Comparison of ENCODE assay signal across 8 cellular contexts in genomic region chr1:31765041-31765467, GRCh38. TPM values are rescaled to one million over a fixed set of nuclear protein-coding genes. Genes with fewer than 3 reads are reported as not detected.
DNase-seq lines count a peak whose midpoint lies in the region; ATAC-seq, FAIRE-seq and TF ChIP-seq lines count a peak whose summit lies in the region.
"Had no signal": no experiment of that assay in that cellular context is flagged by ENCODE, and none has a peak within 500 bp of the region (broad histone marks: within the 10 kb centered on the region; RNA-seq: fewer than 3 reads in every experiment).

No MANE protein-coding gene starts in this region.

- no peak for ATAC-seq in WTC11
- peak; percentile 22 for ATAC-seq in HepG2
- ATAC-seq in GM21576 (IDR thresholded peaks at IDR 0.05; ENCODE audit: unreplicated experiment), result no peak
- ATAC-seq in GM21367 (IDR thresholded peaks at IDR 0.05; ENCODE audit: unreplicated experiment), result no peak

- H3K9ac ChIP-seq in Karpas-422 (ENCODE audit: low read length) (peak overlapping the region; percentile 67), HepG2 (ENCODE audit: insufficient read depth, low read depth, low read length) (no peak overlapping the region)

- peak overlapping the region; percentile 72 for H3K4me3 Mint-ChIP-seq in WTC11

- DNase-seq in EH (ENCODE audit: low read depth), result peak; percentile 30
- peak; percentile 88 for DNase-seq in Karpas-422
- DNase-seq in WTC11 (ENCODE audit: low spot score), result peak; percentile 61
- no peak for DNase-seq in HepG2 (ENCODE audit: low spot score)
- DNase-seq in H54 (ENCODE audit: insufficient read length, low spot score), result no peak

- no peaks in the 10 kb centered on the region for H3K9me2 ChIP-seq in Karpas-422 (replicated peaks; ENCODE audit: insufficient read depth, low read length)

- H3K4me1 ChIP-seq in Karpas-422 (ENCODE audit: low read length), result peaks cover 71% of the 10 kb centered on the region
- H3K4me1 ChIP-seq in HepG2 (ENCODE audit: insufficient read depth, low read length), result peaks cover 43% of the 10 kb centered on the region

- TF ChIP-seq RAD21 in HepG2 (CRISPR knock-in tag; IDR thresholded peaks at IDR 0.05), result no peak

- H4K20me1 ChIP-seq in Karpas-422 (ENCODE audit: insufficient read depth, low read depth, low read length), result peaks cover 24% of the 10 kb centered on the region
- H4K20me1 ChIP-seq in HepG2 (ENCODE audit: insufficient read depth, low read length), result no peaks in the 10 kb centered on the region

- POLR2A ChIA-PET in WTC11 (lab: Charles Lee) (interaction anchor here (0.6 kb wide), 1 partner anchor 1260 kb away, joined by 3 read pairs; no protein-coding TSS in a partner anchor), HepG2 (lab: Yijun Ruan, JAX) (no interaction called here)

- intact Hi-C loops in HepG2 (cut with micrococcal nuclease; ENCODE audit: unreplicated experiment), result loop anchor here (2.0 kb wide), 1 partner anchor 24 kb away; no protein-coding TSS in a partner anchor

- no TSS peak for BruUV-seq in HepG2 (replicated peaks; lab: Mats Ljungman, UMichigan)

- FAIRE-seq in HepG2 (lab: Jason Lieb, UNC) (no peak), H54 (lab: Jason Lieb, UNC) (no peak)

- CTCF ChIA-PET in WTC11 (lab: Charles Lee), result interaction anchor here (0.6 to 13.3 kb wide), 11 partner anchors 14 to 168 kb away, joined by 3 to 282 read pairs (median 3); partner anchors contain the start of gene COL16A1
- CTCF ChIA-PET in HepG2 (lab: Yijun Ruan, JAX; ENCODE audit: low intra/inter-chr PET ratio, low total read pairs), result interaction anchor here (1.2 kb wide), 1 partner anchor 25 kb away, joined by 5 read pairs; no protein-coding TSS in a partner anchor

- no peak overlapping the region for H2AFZ ChIP-seq in Karpas-422 (ENCODE audit: low read length)
- no peak overlapping the region for H2AFZ ChIP-seq in HepG2 (ENCODE audit: low read length)

- peak overlapping the region; percentile 63; the same call in 1 of the 2 replicates for H3K4me3 ChIP-seq in Karpas-422 (ENCODE audit: low read length)
- no peak overlapping the region for H3K4me3 ChIP-seq in HepG2 (replicated peaks in 1 of 3; ENCODE audit: insufficient read depth in 1 of 3, low read depth in 2 of 3, low read length in 3 of 3)

- H3K27me3 ChIP-seq in Karpas-422 (ENCODE audit: low read length) (no peaks in the 10 kb centered on the region), HepG2 (ENCODE audit: control insufficient read depth in 1 of 2, insufficient read depth in 2 of 2, low read length in 2 of 2) (peaks cover 14 to 66% of the 10 kb centered on the region in 2 experiments)

- TF ChIP-seq POLR2A in HepG2 (IDR thresholded peaks at IDR 0.05; ENCODE audit: insufficient read depth in 1 of 2, low read depth in 2 of 2, low read length in 2 of 2), result no peak
- TF ChIP-seq POLR2A in H54 (IDR thresholded peaks at IDR 0.05; ENCODE audit: low read depth, low read length), result no peak

- TF ChIP-seq CTCF in WTC11 (IDR thresholded peaks at IDR 0.05), result no peak
- peak; percentile 55 for TF ChIP-seq CTCF in HepG2 (CRISPR knock-in tag; IDR thresholded peaks at IDR 0.05)

- H3K27me3 Mint-ChIP-seq in WTC11 (ENCODE audit: low read depth), result peaks cover 25% of the 10 kb centered on the region

- H3K27ac ChIP-seq in Karpas-422 (ENCODE audit: low read length) (peak overlapping the region; percentile 65), HepG2 (ENCODE audit: extremely low read length, insufficient read depth, low read length) (no peak overlapping the region)

- H3K79me2 ChIP-seq in Karpas-422 (ENCODE audit: low read length), result 0 out of 2 replicates have a peak, but pooled peaks cover 4% of the 10 kb centered on the region
- H3K79me2 ChIP-seq in HepG2 (ENCODE audit: insufficient read depth, low read length), result no peaks in the 10 kb centered on the region

- H3K9me3 ChIP-seq in Karpas-422 (ENCODE audit: low read length) (no peaks in the 10 kb centered on the region), HepG2 (ENCODE audit: low read length) (no peaks in the 10 kb centered on the region)

- peaks cover 59% of the 10 kb centered on the region for H3K4me1 Mint-ChIP-seq in WTC11

- no peak overlapping the region for H3K27ac Mint-ChIP-seq in WTC11
- H3K27ac Mint-ChIP-seq: T-helper 1 cell treated with Interleukin-12 subunit alpha and Interleukin-12 subunit beta and Interleukin-4 antibody, amounts not matched to agents 30 μg/mL and 1 μg/mL, for 36 hours had no signal

- no peaks in the 10 kb centered on the region for H3K9me3 Mint-ChIP-seq in WTC11
- H3K9me3 Mint-ChIP-seq: T-helper 1 cell treated with Interleukin-12 subunit alpha and Interleukin-12 subunit beta and Interleukin-4 antibody, amounts not matched to agents 30 μg/mL and 1 μg/mL, for 36 hours had no signal

- H3K36me3 ChIP-seq in Karpas-422 (ENCODE audit: insufficient read depth, low read length) (no peaks in the 10 kb centered on the region), HepG2 (replicated peaks in 1 of 2; ENCODE audit: control insufficient read depth in 1 of 2, insufficient read depth in 2 of 2, low read length in 2 of 2) (no peaks in the 10 kb centered on the region)

- 67% methylated on average over 2 of the region's 5 CpGs for WGBS in HepG2 (ENCODE audit: low lambda C conversion rate)

- in situ Hi-C loops in HepG2 (cut with HindIII; ENCODE audit: extremely low pct_ligation_motif_present, low pct_unique_long_range_greater_than_20kb), result no loop called here

- TF ChIP-seq EP300 in HepG2 (IDR thresholded peaks at IDR 0.05; ENCODE audit: low read depth in 2 of 2, low read length in 2 of 2), result no peak
- TF ChIP-seq EP300 in HepG2 (CRISPR knock-in tag; IDR thresholded peaks at IDR 0.05; ENCODE audit: borderline replicate concordance), result no peak

- H3K4me2 ChIP-seq in Karpas-422 (ENCODE audit: low read depth, low read length, poor library complexity, severe bottlenecking), result peak overlapping the region; percentile 66
- no peak overlapping the region for H3K4me2 ChIP-seq in HepG2 (ENCODE audit: low read depth, low read length)

- no peaks in the 10 kb centered on the region for H3K36me3 Mint-ChIP-seq in WTC11

TF ChIP-seq in WTC11, 78 proteins besides CTCF, POLR2A, EP300 and RAD21 (continues in another document):
- TF ChIP-seq KAT7 (CRISPR knock-in tag; IDR thresholded peaks at IDR 0.05; ENCODE audit: borderline replicate concordance), result no peak

RNA-seq across cellular contexts. Expression of gene ADGRB2, which starts 0.9 kb away (rescaled TPM):
- 9.2 and 28.5 TPM in 2 replicates for total RNA-seq in Karpas-422 (2014; rRNA removed; shearing (Covaris generic); ENCODE audit: low replicate concordance)
- total RNA-seq in WTC11 (2021) (29.6 to 39.3 TPM (median 30.1 TPM) in 3 replicates), HepG2 (2016; rRNA removed; fragmentation: Illumina TruSeq; extraction: Trizol) (0.09 TPM in 1 of 2 replicates, not detected in the other)
- total RNA-seq in HepG2 (2016; cell fraction: cytosol; rRNA removed; fragmentation: Illumina TruSeq; extraction: Trizol; ENCODE audit: low read depth), result not detected in 2 replicates
- total RNA-seq in HepG2 (2016; cell fraction: insoluble cytoplasmic fraction; rRNA removed; fragmentation: Illumina TruSeq; extraction: Trizol), result 0.04 TPM in 1 of 2 replicates, not detected in the other
- total RNA-seq in HepG2 (2016; cell fraction: membrane; rRNA removed; fragmentation: Illumina TruSeq; extraction: Trizol), result not detected in 2 replicates
- total RNA-seq in HepG2 (2016; cell fraction: nucleus; rRNA removed; fragmentation: Illumina TruSeq; extraction: Trizol), result 0.09 TPM in 1 of 2 replicates, not detected in the other
- 0.03 TPM in 1 of 2 replicates, not detected in the other for polyA plus RNA-seq in HepG2 (2011; rRNA removed)
- 0.04 TPM in 1 of 2 replicates, not detected in the other for polyA plus RNA-seq in HepG2 (2011; cell fraction: cytosol; rRNA removed)
- 0.14 and 0.31 TPM in 2 replicates for polyA plus RNA-seq in HepG2 (2011; cell fraction: nucleus; rRNA removed)
- polyA plus RNA-seq in HepG2 (2012), result 0.07 TPM in 1 of 2 replicates, not detected in the other
- polyA plus RNA-seq in HepG2 (2016; cell fraction: cytosol; fragmentation: Illumina TruSeq; extraction: Trizol; ENCODE audit: low read depth), result not detected in 2 replicates
- polyA plus RNA-seq in HepG2 (2016; cell fraction: insoluble cytoplasmic fraction; fragmentation: Illumina TruSeq; extraction: Trizol; ENCODE audit: low read depth), result not detected in 2 replicates
- polyA plus RNA-seq in HepG2 (2016; cell fraction: membrane; fragmentation: Illumina TruSeq; extraction: Trizol; ENCODE audit: low read depth), result not detected in 2 replicates
- 0.29 TPM in 1 of 2 replicates, not detected in the other for polyA plus RNA-seq in HepG2 (2016; cell fraction: nucleus; fragmentation: Illumina TruSeq; extraction: Trizol; ENCODE audit: insufficient read depth, low read depth)
- polyA minus RNA-seq in HepG2 (2011; rRNA and poly(A)+ RNA removed; ENCODE audit: low replicate concordance), result 2.1 TPM in 1 of 2 replicates, not detected in the other
- not detected in 2 replicates for polyA minus RNA-seq in HepG2 (2011; cell fraction: cytosol; rRNA and poly(A)+ RNA removed)
- polyA minus RNA-seq in HepG2 (2011; cell fraction: nucleus; rRNA and poly(A)+ RNA removed), result not detected in 2 replicates

RNA-seq across cellular contexts. Expression of gene SPOCD1, which starts 50.8 kb away (rescaled TPM):
- not detected in 2 replicates for total RNA-seq in Karpas-422 (2014; rRNA removed; shearing (Covaris generic); ENCODE audit: low replicate concordance)
- 3.0 to 4.9 TPM (median 3.7 TPM) in 3 replicates for total RNA-seq in WTC11 (2021)
- total RNA-seq in HepG2 (2016; rRNA removed; fragmentation: Illumina TruSeq; extraction: Trizol), result 0.08 and 0.24 TPM in 2 replicates
- not detected in 2 replicates for total RNA-seq in HepG2 (2016; cell fraction: cytosol; rRNA removed; fragmentation: Illumina TruSeq; extraction: Trizol; ENCODE audit: low read depth)
- 0.12 and 0.15 TPM in 2 replicates for total RNA-seq in HepG2 (2016; cell fraction: insoluble cytoplasmic fraction; rRNA removed; fragmentation: Illumina TruSeq; extraction: Trizol)
- total RNA-seq in HepG2 (2016; cell fraction: membrane; rRNA removed; fragmentation: Illumina TruSeq; extraction: Trizol), result 0.09 and 0.17 TPM in 2 replicates
- total RNA-seq in HepG2 (2016; cell fraction: nucleus; rRNA removed; fragmentation: Illumina TruSeq; extraction: Trizol), result 0.09 TPM in 1 of 2 replicates, not detected in the other
- polyA plus RNA-seq in HepG2 (2011; rRNA removed), result 0.26 and 0.29 TPM in 2 replicates
- polyA plus RNA-seq in HepG2 (2011; cell fraction: cytosol; rRNA removed), result 0.09 and 0.24 TPM in 2 replicates
- 0.57 and 0.74 TPM in 2 replicates for polyA plus RNA-seq in HepG2 (2011; cell fraction: nucleus; rRNA removed)
- 0.07 and 0.09 TPM in 2 replicates for polyA plus RNA-seq in HepG2 (2012)
- polyA plus RNA-seq in HepG2 (2016; cell fraction: cytosol; fragmentation: Illumina TruSeq; extraction: Trizol; ENCODE audit: low read depth), result not detected in 2 replicates
- 0.24 TPM in 1 of 2 replicates, not detected in the other for polyA plus RNA-seq in HepG2 (2016; cell fraction: insoluble cytoplasmic fraction; fragmentation: Illumina TruSeq; extraction: Trizol; ENCODE audit: low read depth)
- 0.12 TPM in 1 of 2 replicates, not detected in the other for polyA plus RNA-seq in HepG2 (2016; cell fraction: membrane; fragmentation: Illumina TruSeq; extraction: Trizol; ENCODE audit: low read depth)
- polyA plus RNA-seq in HepG2 (2016; cell fraction: nucleus; fragmentation: Illumina TruSeq; extraction: Trizol; ENCODE audit: insufficient read depth, low read depth), result 0.65 and 1.1 TPM in 2 replicates
- 1.4 and 1.6 TPM in 2 replicates for polyA minus RNA-seq in HepG2 (2011; rRNA and poly(A)+ RNA removed; ENCODE audit: low replicate concordance)
- polyA minus RNA-seq in HepG2 (2011; cell fraction: cytosol; rRNA and poly(A)+ RNA removed), result not detected in 2 replicates
- polyA minus RNA-seq in HepG2 (2011; cell fraction: nucleus; rRNA and poly(A)+ RNA removed), result not detected in 2 replicates

Comparison
In these comparisons a context has a peak if more than half of its experiments do, and no peak if none do; other contexts are left out.
1. DNase-seq: peak in EH (single experiment), Karpas-422 (single experiment) and WTC11 (single experiment); none in HepG2 (single experiment) and H54 (single experiment).